In the genomic region with DNA sequence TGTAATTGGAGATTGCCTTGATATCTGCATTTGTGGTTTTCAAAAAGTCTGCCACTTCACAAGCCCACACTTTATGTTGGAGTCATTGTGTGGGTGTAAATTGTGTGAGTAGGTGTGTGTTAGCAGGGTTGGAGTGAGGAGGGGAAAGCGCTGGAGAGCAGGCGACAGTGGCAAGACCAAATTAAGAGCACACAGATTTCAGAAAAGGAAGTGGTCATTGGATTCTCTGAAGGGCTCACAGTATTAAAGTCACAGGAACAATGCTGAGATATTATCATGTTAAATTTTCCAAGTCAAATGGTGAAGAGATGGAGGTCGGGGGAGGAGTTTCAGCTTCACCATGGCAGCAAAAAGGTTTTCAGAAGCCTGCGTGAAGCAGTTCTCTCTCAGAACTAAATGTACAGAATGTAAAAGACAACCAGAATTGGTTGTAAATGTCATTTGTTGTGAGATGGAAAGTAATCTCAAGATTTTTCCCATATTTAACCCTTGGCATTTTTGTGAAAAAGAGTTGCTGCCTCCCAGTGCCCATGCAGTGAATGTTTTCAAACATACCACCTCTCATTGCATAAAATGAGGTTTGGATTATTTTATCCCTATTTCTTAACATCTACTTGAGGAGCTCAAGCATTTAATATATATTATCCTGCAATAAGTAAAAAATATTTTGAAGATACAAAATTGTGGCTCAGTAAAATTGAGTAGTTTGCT, we compare ENCODE assay signal across 2 cellular contexts.
TF ChIP-seq lines count a peak whose summit lies in the region.

No MANE protein-coding gene starts in this region.

TF ChIP-seq in HepG2, 621 proteins besides CTCF, POLR2A, EP300 and RAD21:
- TF ChIP-seq SP140L (CRISPR knock-in tag; IDR thresholded peaks at IDR 0.05; ENCODE audit: borderline replicate concordance) (no peak), STAG1 (CRISPR knock-in tag; IDR thresholded peaks at IDR 0.05) (peak; percentile 23; the same call in 1 of the 2 replicates)

TF ChIP-seq in SK-N-SH, 30 proteins besides CTCF, POLR2A, EP300 and RAD21:
- TF ChIP-seq, protein P1, sequence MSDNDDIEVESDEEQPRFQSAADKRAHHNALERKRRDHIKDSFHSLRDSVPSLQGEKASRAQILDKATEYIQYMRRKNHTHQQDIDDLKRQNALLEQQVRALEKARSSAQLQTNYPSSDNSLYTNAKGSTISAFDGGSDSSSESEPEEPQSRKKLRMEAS (IDR thresholded peaks at IDR 0.05; ENCODE audit: low read depth) = no peak
- peak; percentile 30; the same call in 1 of the 2 replicates for TF ChIP-seq SMC3 (IDR thresholded peaks at IDR 0.05; ENCODE audit: low read depth, low read length)
